ENCODE assay signal across 1 cellular context in genomic region chr12:71138011-71138410, GRCh38.
TF ChIP-seq lines count a peak whose summit lies in the region.

No MANE protein-coding gene starts in this region.

TF ChIP-seq in H1, 55 proteins besides CTCF, POLR2A, EP300 and RAD21:
- TF ChIP-seq FOSL1 (IDR thresholded peaks at IDR 0.05; ENCODE audit: insufficient read depth, low read depth, low read length) (no peak), TBP (IDR thresholded peaks at IDR 0.05; ENCODE audit: low read depth, low read length) (no peak), SUZ12 (IDR thresholded peaks at IDR 0.05; ENCODE audit: low read length) (no peak), CEBPB (IDR thresholded peaks at IDR 0.05; ENCODE audit: low read depth, low read length) (no peak), TEAD4 (IDR thresholded peaks at IDR 0.05; ENCODE audit: low read depth, low read length) (no peak), JUN (IDR thresholded peaks at IDR 0.05; ENCODE audit: low read depth, low read length) (no peak), SIN3A (conservative IDR thresholded peaks at IDR 0.05 in 1 of 2, IDR thresholded peaks at IDR 0.05 in 1 of 2; ENCODE audit: low read depth in 1 of 2, low read length in 2 of 2) (no peak), CREB1 (IDR thresholded peaks at IDR 0.05) (no peak), CBX8 (IDR thresholded peaks at IDR 0.05; ENCODE audit: borderline replicate concordance, low read depth, low read length) (no peak), EZH2 (IDR thresholded peaks at IDR 0.05; ENCODE audit: low read depth, low read length, severe bottlenecking) (no peak)
TF ChIP-seq in H1: peak in this region for 0.
